25 cellular contexts compared by ENCODE assay signal in genomic region chr11:1848640-1849265, GRCh38. TPM values are rescaled to one million over a fixed set of nuclear protein-coding genes. Genes with fewer than 3 reads are reported as not detected.
DNase-seq lines count a peak whose midpoint lies in the region; TF ChIP-seq lines count a peak whose summit lies in the region.
"Had no signal": no experiment of that assay in that cellular context is flagged by ENCODE, and none has a peak within 500 bp of the region (broad histone marks: within the 10 kb centered on the region; RNA-seq: fewer than 3 reads in every experiment).

No MANE protein-coding gene starts in this region.

- H2AFZ ChIP-seq in neural progenitor cell (replicated peaks) = no peak overlapping the region

- TF ChIP-seq POLR2A in adrenal gland (IDR thresholded peaks at IDR 0.05) = peak in 1 of 2 donors; percentile 48

- H3K27me3 ChIP-seq in HL-60 (ENCODE audit: insufficient read depth, poor library complexity, severe bottlenecking) (no peaks in the 10 kb centered on the region), adrenal gland (no peaks in the 10 kb centered on the region), neural progenitor cell (no peaks in the 10 kb centered on the region)
- H3K27me3 ChIP-seq: Peyer's patch, tibial nerve had no signal

- TF ChIP-seq CTCF in HL-60 (IDR thresholded peaks at IDR 0.05; ENCODE audit: insufficient read depth, low read length) (no peak), adrenal gland (IDR thresholded peaks at IDR 0.05) (no peak), neural progenitor cell (IDR thresholded peaks at IDR 0.05) (no peak)

- H3K9me3 ChIP-seq in adrenal gland (replicated peaks in 1 of 3) = no peaks in the 10 kb centered on the region
- no peaks in the 10 kb centered on the region for H3K9me3 ChIP-seq in neural progenitor cell (ENCODE audit: low read depth)
- H3K9me3 ChIP-seq: Peyer's patch, tibial nerve had no signal

- H3K36me3 Mint-ChIP-seq in neural progenitor cell = no peaks in the 10 kb centered on the region
- H3K36me3 Mint-ChIP-seq: WTC11 had no signal

- no peaks in the 10 kb centered on the region for H3K9me3 Mint-ChIP-seq in neural progenitor cell
- H3K9me3 Mint-ChIP-seq: WTC11 had no signal

- intact Hi-C loops in adrenal gland (cut with DNase I) = no loop called here

- H3K27me3 Mint-ChIP-seq in neural progenitor cell (ENCODE audit: insufficient read depth, low read depth) = peaks cover 11% of the 10 kb centered on the region

- 52 to 60% (median 58%) methylated on average over 10 to 18 of the region's 18 CpGs for WGBS in adrenal gland, 4 donors

- H3K4me3 Mint-ChIP-seq in neural progenitor cell = no peak overlapping the region
- H3K4me3 Mint-ChIP-seq: WTC11 had no signal

- no peaks in the 10 kb centered on the region for H3K79me2 ChIP-seq in neural progenitor cell (ENCODE audit: low read depth)

- H3K27ac Mint-ChIP-seq in neural progenitor cell = peak overlapping the region; percentile 74
- H3K27ac Mint-ChIP-seq: WTC11 had no signal

- H4K20me1 ChIP-seq in neural progenitor cell (ENCODE audit: low read depth) = no peaks in the 10 kb centered on the region

- peak; percentile 81 for DNase-seq in CD1c-positive myeloid dendritic cell (ENCODE audit: extremely low spot score)
- DNase-seq in HL-60 (ENCODE audit: low read depth in 1 of 2, low spot score in 1 of 2) = no peak
- peak in 5 of 7 donors; percentile 70 to 80 (median 74) for DNase-seq in adrenal gland
- DNase-seq in neural progenitor cell (ENCODE audit: low spot score) = no peak
- DNase-seq in NOMO-1 treated with dmso at 0.1 percent for 144 hours (lab: John Stamatoyannopoulos, UW; ENCODE audit: unreplicated experiment) = no peak
- DNase-seq in NCI-H2196 (lab: John Stamatoyannopoulos, UW; ENCODE audit: unreplicated experiment) = no peak
- no peak for DNase-seq in EL
- DNase-seq: amygdala; NCI-H1092; NCI-H2029 treated with DMSO at 0.1 percent for 48 hours; NCI-H446 treated with DMSO at 0.1 percent for 48 hours; NK-92 treated with Interleukin-12 subunit alpha and Interleukin-12 subunit beta, amount 100 ng/mL, for 24 hours; Peyer's patch; posterior cingulate gyrus; stimulated activated naive CD4-positive, alpha-beta T cell; T-helper 9 cell had no signal

- peaks cover 14% of the 10 kb centered on the region for H3K4me1 Mint-ChIP-seq in neural progenitor cell
- H3K4me1 Mint-ChIP-seq: WTC11 had no signal

- H3F3A ChIP-seq in neural progenitor cell (ENCODE audit: low read depth) = no peaks in the 10 kb centered on the region

- H3K4me3 ChIP-seq in HL-60 (replicated peaks; ENCODE audit: insufficient read depth, low read length) = no peak overlapping the region
- H3K4me3 ChIP-seq in adrenal gland = peak overlapping the region in 1 of 4 donors; percentile 12
- no peak overlapping the region for H3K4me3 ChIP-seq in neural progenitor cell
- H3K4me3 ChIP-seq: Peyer's patch, tibial nerve had no signal

- H3K36me3 ChIP-seq in adrenal gland (replicated peaks in 1 of 2) (no peaks in the 10 kb centered on the region), neural progenitor cell (no peaks in the 10 kb centered on the region)
- H3K36me3 ChIP-seq: Peyer's patch, tibial nerve had no signal

- H3K4me1 ChIP-seq in adrenal gland (replicated peaks in 1 of 2) (peaks cover 52 to 55% of the 10 kb centered on the region in 2 donors), neural progenitor cell (no peaks in the 10 kb centered on the region)

- H3K9ac ChIP-seq in neural progenitor cell = no peak overlapping the region

- peak overlapping the region; percentile 98 for H3K27ac ChIP-seq in HL-60 (replicated peaks)
- peak overlapping the region; percentile 67 to 94 (median 89) for H3K27ac ChIP-seq in adrenal gland
- no peak overlapping the region for H3K27ac ChIP-seq in neural progenitor cell

- no peak overlapping the region for H3K4me2 ChIP-seq in neural progenitor cell

RNA-seq across cellular contexts. Expression of gene LSP1, which starts 4.1 kb away (rescaled TPM):
- total RNA-seq in adrenal gland = 100 to 1,000 TPM; 158 to 323 (median 250) TPM
- polyA plus RNA-seq in adrenal gland = 1,000 to 10,000 TPM in 1 of 3 donors, 100 to 1,000 TPM in 2; 319 to 1,341 (median 324) TPM
- not detected in 2 replicates for total RNA-seq in neural progenitor cell (ENCODE audit: low replicate concordance)
- total RNA-seq: kidney epithelial cell, lung microvascular endothelial cell, SK-MEL-5 had no signal

RNA-seq across cellular contexts. Expression of gene TNNI2, which starts 10.0 kb away (rescaled TPM):
- total RNA-seq in adrenal gland = 1 to 10 TPM in 3 of 8 donors, under 1 TPM in 2, not detected in 3; 0.55 to 4.2 (median 1.4) TPM
- polyA plus RNA-seq in adrenal gland = 10 to 100 TPM in 2 of 3 donors, 1 to 10 TPM in 1; 1.9 to 21.8 (median 12.0) TPM
- total RNA-seq in neural progenitor cell (ENCODE audit: low replicate concordance) = 1.2 and 2.6 TPM in 2 replicates
- total RNA-seq: frontal cortex, G401, kidney epithelial cell, lung microvascular endothelial cell, sciatic nerve, SK-MEL-5, tibial nerve, WTC11 had no signal

RNA-seq across cellular contexts. Expression of gene SYT8, which starts 14.0 kb away (rescaled TPM):
- total RNA-seq in adrenal gland (1 to 10 TPM in 1 of 8 donors, under 1 TPM in 1, not detected in 6; 0.61 to 1.2 TPM), neural progenitor cell (ENCODE audit: low replicate concordance) (not detected in 2 replicates)
- 1 to 10 TPM in 1 of 3 donors, under 1 TPM in 1, not detected in 1; 0.91 to 3.1 TPM for polyA plus RNA-seq in adrenal gland
- total RNA-seq: frontal cortex, G401, lung microvascular endothelial cell, SK-MEL-5 had no signal

RNA-seq across cellular contexts. Expression of gene PRR33, which starts 42.9 kb away (rescaled TPM):
- total RNA-seq in adrenal gland = under 1 TPM in 4 of 8 donors, not detected in 4; 0.07 to 0.30 (median 0.15) TPM
- polyA plus RNA-seq in adrenal gland = 1 to 10 TPM in 2 of 3 donors, not detected in 1; 1.1 to 2.3 TPM
- total RNA-seq in neural progenitor cell (ENCODE audit: low replicate concordance) = not detected in 2 replicates
- total RNA-seq: esophagus mucosa, frontal cortex, G401, kidney epithelial cell, lung microvascular endothelial cell, Peyer's patch, sciatic nerve, SK-MEL-5, tibial nerve, WTC11 had no signal

Comparison
In these comparisons a context has a peak if more than half of its experiments do, and no peak if none do; other contexts are left out.
1. DNase-seq: peak in CD1c-positive myeloid dendritic cell (single experiment) and adrenal gland (5 of 7); none in HL-60 (0 of 2), neural progenitor cell (single experiment), NOMO-1 treated with dmso at 0.1 percent for 144 hours (single experiment), NCI-H2196 (single experiment) and EL (single experiment).
2. RNA of gene LSP1, which starts 4.1 kb away (total RNA-seq): 158 to 323 TPM in adrenal gland; not detected in neural progenitor cell; every median in the first group is over 100 times any median in the second.